Comparison of ENCODE assay signal across 8 cellular contexts in the genomic region with DNA sequence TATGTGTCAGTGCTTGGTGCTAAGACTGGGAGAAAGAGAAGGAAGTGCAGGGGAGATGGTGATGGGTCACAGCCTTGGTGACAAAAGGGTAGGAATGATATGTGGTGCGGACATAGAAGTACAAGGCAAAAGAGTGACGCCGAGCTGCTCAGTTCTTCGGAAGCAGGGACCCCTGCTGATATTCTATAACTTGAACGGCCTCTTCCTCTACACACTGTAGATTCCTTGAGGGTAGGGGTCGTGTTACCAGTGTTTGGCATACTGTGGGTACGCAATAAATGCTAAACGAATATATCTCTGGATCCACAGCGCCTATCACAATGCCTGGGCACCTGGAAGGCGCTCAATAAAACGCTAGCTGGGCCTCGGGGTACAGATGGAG. TPM values are rescaled to one million over a fixed set of nuclear protein-coding genes. Genes with fewer than 3 reads are reported as not detected.
DNase-seq lines count a peak whose midpoint lies in the region; ATAC-seq, FAIRE-seq and TF ChIP-seq lines count a peak whose summit lies in the region.

No MANE protein-coding gene starts in this region.

- H3K79me1 ChIP-seq in mesendoderm (ENCODE audit: low read length) = peaks cover 5% of the 10 kb centered on the region

- peaks cover 11% of the 10 kb centered on the region for H3K79me2 ChIP-seq in mesendoderm (ENCODE audit: control insufficient read depth, insufficient read depth, low read length)

- no peaks in the 10 kb centered on the region for H3K27me3 ChIP-seq in bronchial epithelial cell (ENCODE audit: control insufficient read depth, insufficient read depth, low read length)
- H3K27me3 ChIP-seq in mesendoderm (ENCODE audit: insufficient read depth, low read length, poor library complexity) = no peaks in the 10 kb centered on the region

- peak overlapping the region; percentile 88 for H3K9ac ChIP-seq in mesendoderm (ENCODE audit: low read length)

- peak; percentile 72 for FAIRE-seq in bronchial epithelial cell (lab: Jason Lieb, UNC)

- no peak for TF ChIP-seq CTCF in AG04449 (IDR thresholded peaks at IDR 0.05; ENCODE audit: insufficient read depth, low read length, missing control alignments)
- no peak for TF ChIP-seq CTCF in bronchial epithelial cell (IDR thresholded peaks at IDR 0.05; ENCODE audit: insufficient read depth, low read length, severe bottlenecking)

- peak overlapping the region; percentile 4 for H3K4ac ChIP-seq in mesendoderm (ENCODE audit: low read depth, low read length)

- H3K36me3 ChIP-seq in bronchial epithelial cell (ENCODE audit: control insufficient read depth, insufficient read depth, low read length) (no peaks in the 10 kb centered on the region), mesendoderm (ENCODE audit: control insufficient read depth, insufficient read depth, low read length) (no peaks in the 10 kb centered on the region)

- H2BK120ac ChIP-seq in mesendoderm (ENCODE audit: low read depth, low read length) = no peak overlapping the region

- ATAC-seq in HG03460 (IDR thresholded peaks at IDR 0.05; ENCODE audit: unreplicated experiment) = peak; percentile 1
- ATAC-seq in HG03159 (IDR thresholded peaks at IDR 0.05; ENCODE audit: unreplicated experiment) = no peak
- ATAC-seq in GM21528 (IDR thresholded peaks at IDR 0.05; ENCODE audit: low FRiP score, unreplicated experiment) = no peak
- no peak for ATAC-seq in GM21367 (IDR thresholded peaks at IDR 0.05; ENCODE audit: unreplicated experiment)

- H3K18ac ChIP-seq in mesendoderm (ENCODE audit: low read length) = no peak overlapping the region

- no CpG with 5 or more reads among the region's 12 CpGs for WGBS in mesendoderm (ENCODE audit: extremely low coverage, insufficient coverage, low lambda C conversion rate)

- CTCF ChIA-PET in AG04449 (lab: Yijun Ruan, JAX) = no interaction called here

- peak overlapping the region; percentile 98 for H3K56ac ChIP-seq in mesendoderm (ENCODE audit: low read length)

- H2BK5ac ChIP-seq in mesendoderm (ENCODE audit: low read length) = peak overlapping the region; percentile 7

- DNase-seq in AG04449 (ENCODE audit: low read depth, low spot score) (no peak), bronchial epithelial cell (ENCODE audit: low read depth) (no peak), mesendoderm (no peak)
- DNase-seq in activated CD8-positive, alpha-beta memory T cell treated with anti-CD3 and anti-CD28 coated beads for 24 hours = no peak

- POLR2A ChIA-PET in AG04449 (lab: Yijun Ruan, JAX) = interaction anchor here (0.6 to 1.3 kb wide), 4 partner anchors 17 to 1294 kb away, joined by 3 to 11 read pairs (median 4); a partner anchor contains a TSS

- no peak overlapping the region for H4K5ac ChIP-seq in mesendoderm (ENCODE audit: low read length)

- H2BK15ac ChIP-seq in mesendoderm (replicated peaks; ENCODE audit: low read depth) = no peak overlapping the region

- H4K8ac ChIP-seq in mesendoderm (ENCODE audit: low read depth, low read length) = no peak overlapping the region

- peak overlapping the region; percentile 39 for H3K4me2 ChIP-seq in mesendoderm (ENCODE audit: low read length)

- no peak overlapping the region for H2AK5ac ChIP-seq in mesendoderm (ENCODE audit: low read length)

- peak overlapping the region; percentile 34 for H3K23ac ChIP-seq in mesendoderm (ENCODE audit: low read length)

- peak overlapping the region; percentile 93 for H3K4me3 ChIP-seq in AG04449 (ENCODE audit: low read depth, low read length)
- H3K4me3 ChIP-seq in bronchial epithelial cell (ENCODE audit: low read depth, low read length) = peak overlapping the region; percentile 64
- H3K4me3 ChIP-seq in mesendoderm (ENCODE audit: low read length) = peak overlapping the region; percentile 97

- H3K27ac ChIP-seq in mesendoderm (ENCODE audit: low read depth, low read length) = no peak overlapping the region

- H3K4me1 ChIP-seq in mesendoderm (ENCODE audit: control insufficient read depth, low read depth, low read length) = peaks cover 4% of the 10 kb centered on the region

RNA-seq across cellular contexts. Expression of a gene that starts 0.5 kb away (rescaled TPM):
- total RNA-seq in bronchial epithelial cell = 3.7 and 6.5 TPM in 2 replicates
- 6.3 TPM for polyA plus RNA-seq in mesendoderm (2013, experiment 1 of 2)
- polyA plus RNA-seq in mesendoderm (2013, experiment 2 of 2) = 6.0 TPM

RNA-seq across cellular contexts. Expression of a gene that starts 16.9 kb away (rescaled TPM):
- 44.3 and 64.0 TPM in 2 replicates for total RNA-seq in bronchial epithelial cell
- 39.0 TPM for polyA plus RNA-seq in mesendoderm (2013, experiment 1 of 2)
- 38.3 TPM for polyA plus RNA-seq in mesendoderm (2013, experiment 2 of 2)
